Comparison of ENCODE assay signal across 24 cellular contexts in genomic region chr10:84696610-84697009, GRCh38.
A peak's percentile ranks its signal among the peaks of the same experiment; 100 is the strongest.
DNase-seq lines count a peak whose midpoint lies in the region; ATAC-seq and TF ChIP-seq lines count a peak whose summit lies in the region.
"Had no signal": no experiment of that assay in that cellular context is flagged by ENCODE, and none has a peak within 500 bp of the region (broad histone marks: within the 10 kb centered on the region; RNA-seq: fewer than 3 reads in every experiment).

No MANE protein-coding gene starts in this region.

- no peak overlapping the region for H3K27ac ChIP-seq in left lung
- H3K27ac ChIP-seq: A549, C4-2B, RWPE1 had no signal

- no peak overlapping the region for H3K4me3 Mint-ChIP-seq in osteocyte (ENCODE audit: unreplicated experiment)
- H3K4me3 Mint-ChIP-seq: CD8-positive, alpha-beta T cell; T-cell had no signal

- H3K4me1 ChIP-seq in left lung: no peaks in the 10 kb centered on the region
- H3K4me1 ChIP-seq: A549, Caco-2 had no signal

- no peaks in the 10 kb centered on the region for H3K4me1 Mint-ChIP-seq in osteocyte (ENCODE audit: unreplicated experiment)
- H3K4me1 Mint-ChIP-seq: T-cell had no signal

- no peaks in the 10 kb centered on the region for H3K36me3 Mint-ChIP-seq in osteocyte (ENCODE audit: unreplicated experiment)
- H3K36me3 Mint-ChIP-seq: CD8-positive, alpha-beta T cell; T-cell had no signal

- no peaks in the 10 kb centered on the region for H3K27me3 ChIP-seq in left lung

- peaks cover 5% of the 10 kb centered on the region for H3K9me3 Mint-ChIP-seq in osteocyte (ENCODE audit: unreplicated experiment)

- no peaks in the 10 kb centered on the region for H3K36me3 ChIP-seq in left lung

- H3K27ac Mint-ChIP-seq in osteocyte (ENCODE audit: unreplicated experiment): no peak overlapping the region
- H3K27ac Mint-ChIP-seq: CD8-positive, alpha-beta T cell; T-cell had no signal

- no peak for TF ChIP-seq CTCF in left lung (IDR thresholded peaks at IDR 0.05)
- no peak for TF ChIP-seq CTCF in osteocyte (IDR thresholded peaks at IDR 0.05)

- ATAC-seq in left lung (peak; percentile 90), HG03571 (IDR thresholded peaks at IDR 0.05; ENCODE audit: unreplicated experiment) (no peak), HG03457 (IDR thresholded peaks at IDR 0.05; ENCODE audit: unreplicated experiment) (no peak)
- ATAC-seq: A549; CD8-positive, alpha-beta T cell; HCT116; K562; Panc1; T-cell had no signal

- no peak overlapping the region for H3K4me3 ChIP-seq in left lung
- H3K4me3 ChIP-seq: A549, K562 had no signal

- no peaks in the 10 kb centered on the region for H3K27me3 Mint-ChIP-seq in osteocyte (ENCODE audit: unreplicated experiment)

- H3K9me3 ChIP-seq in left lung: peaks cover 0 to 9% of the 10 kb centered on the region in 2 donors
- H3K9me3 ChIP-seq: A549, Caco-2 had no signal

- intact Hi-C loops in left lung (cut with DNase I): no loop called here

- peak; percentile 96 for DNase-seq in DMS79 (lab: John Stamatoyannopoulos, UW)
- DNase-seq in NCI-H128 (lab: John Stamatoyannopoulos, UW; ENCODE audit: unreplicated experiment): peak; percentile 28
- DNase-seq in left lung: peak in 1 of 2 donors; percentile 35
- DNase-seq in osteocyte (ENCODE audit: extremely low spot score, unreplicated experiment): peak; percentile 34
- DNase-seq in DMS114 treated with DMSO at 0.1 percent for 48 hours (lab: John Stamatoyannopoulos, UW; ENCODE audit: unreplicated experiment): no peak
- DNase-seq: AML-193; Caco-2; CD8-positive, alpha-beta T cell; Kasumi-1; NCI-H1105 treated with DMSO at 0.1 percent for 48 hours; NCI-H2081; NCI-H446 treated with DMSO at 0.1 percent for 48 hours; NCI-H526; NCI-H82; SHP77; T-cell had no signal
